In the genomic region with DNA sequence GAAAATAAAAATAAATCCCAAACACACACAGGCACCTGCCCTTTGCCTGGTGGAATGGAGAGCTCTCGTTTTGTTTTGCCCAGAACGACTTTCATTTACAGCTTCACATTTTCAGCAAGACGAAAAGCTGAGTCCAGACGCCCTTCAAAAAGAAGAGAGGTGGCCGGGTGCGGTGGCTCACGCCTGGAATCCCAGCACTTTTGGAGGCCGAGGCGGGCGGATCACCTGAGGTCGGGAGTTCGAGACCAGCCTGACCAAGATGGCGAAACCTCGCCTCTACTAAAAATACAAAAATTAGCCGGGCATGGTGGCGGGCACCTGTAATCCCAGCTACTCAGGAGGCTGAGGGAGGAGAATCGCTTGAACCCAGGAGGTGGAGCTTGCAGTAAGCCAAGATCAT, we compare ENCODE assay signal across 6 cellular contexts.
A peak's percentile ranks its signal among the peaks of the same experiment; 100 is the strongest.
DNase-seq lines count a peak whose midpoint lies in the region; ATAC-seq and TF ChIP-seq lines count a peak whose summit lies in the region.
"Not testable (repeated sequence)": the region's sequence is repeated elsewhere in the genome, so short reads cannot be mapped to it uniquely, and the experiment has no call there.

No MANE protein-coding gene starts in this region.

- not testable (repeated sequence) for H3K9me3 ChIP-seq in BLaER1 treated with 17β-estradiol and CSF1 and Interleukin-3, amounts not matched to agents 10 nM and 100 nM (replicated peaks in 1 of 11); Panc1 (ENCODE audit: control insufficient read depth, insufficient read depth, low read depth, low read length); mesenchymal stem cell (ENCODE audit: control insufficient read depth, low read length); sigmoid colon; vagina

- H3K4ac ChIP-seq in mesenchymal stem cell (ENCODE audit: low read depth in 1 of 2, low read length in 2 of 2) = not testable (repeated sequence)

- H4K20me1 ChIP-seq in BLaER1 treated with 17β-estradiol and CSF1 and Interleukin-3, amounts not matched to agents 10 nM and 100 nM = not testable (repeated sequence)

- peak overlapping the region in 7 of 11 experiments; percentile 45 to 91 (median 59); a peak in 10 of 22 replicates for H3K27ac ChIP-seq in BLaER1 treated with 17β-estradiol and CSF1 and Interleukin-3, amounts not matched to agents 10 nM and 100 nM
- H3K27ac ChIP-seq in Panc1 (ENCODE audit: low read length) (peak overlapping the region; percentile 100), sigmoid colon (peak overlapping the region in 1 of 4 donors; percentile 39), vagina (peak overlapping the region; percentile 8)
- not testable (repeated sequence) for H3K27ac ChIP-seq in mesenchymal stem cell (ENCODE audit: low read length, poor library complexity, severe bottlenecking)

- not testable (repeated sequence) for H3K4me3 ChIP-seq in BLaER1 treated with 17β-estradiol and CSF1 and Interleukin-3, amounts not matched to agents 10 nM and 100 nM; Panc1 (ENCODE audit: low read depth in 2 of 2, low read length in 2 of 2); mesenchymal stem cell (ENCODE audit: insufficient read depth in 1 of 2, low read depth in 1 of 2, low read length in 2 of 2); sigmoid colon; vagina

- H2BK120ac ChIP-seq in mesenchymal stem cell (ENCODE audit: low read depth, low read length) = not testable (repeated sequence)

- H3K4me2 ChIP-seq in BLaER1 treated with 17β-estradiol and CSF1 and Interleukin-3, amounts not matched to agents 10 nM and 100 nM = peak overlapping the region; percentile 56 to 84 (median 75); a peak in 19 of 22 replicates
- not testable (repeated sequence) for H3K4me2 ChIP-seq in mesenchymal stem cell (ENCODE audit: low read length, poor library complexity, severe bottlenecking)

- H3K79me1 ChIP-seq in mesenchymal stem cell (replicated peaks; ENCODE audit: low read length, poor library complexity, severe bottlenecking) = not testable (repeated sequence)

- H4K91ac ChIP-seq in mesenchymal stem cell (ENCODE audit: low read length) = not testable (repeated sequence)

- not testable (repeated sequence) for H2BK15ac ChIP-seq in mesenchymal stem cell (ENCODE audit: low read depth, poor library complexity, severe bottlenecking)

- H3K14ac ChIP-seq in mesenchymal stem cell (ENCODE audit: low read length in 2 of 2) = not testable (repeated sequence)

- not testable (repeated sequence) for H2BK12ac ChIP-seq in mesenchymal stem cell (ENCODE audit: low read length in 2 of 2)

- H4K8ac ChIP-seq in mesenchymal stem cell (ENCODE audit: low read length) = not testable (repeated sequence)

- TF ChIP-seq EP300 in sigmoid colon (IDR thresholded peaks at IDR 0.05) = not testable (repeated sequence)

- in situ Hi-C loops in Panc1 (cut with HindIII; ENCODE audit: low pct_unique_long_range_greater_than_20kb, low sequenced_read_pairs) = not testable (repeated sequence)

- intact Hi-C loops in Panc1 (cut with micrococcal nuclease; ENCODE audit: unreplicated experiment) = loop anchor here (5.0 kb wide), 2 partner anchors 105 to 425 kb away; no protein-coding TSS in a partner anchor
- intact Hi-C loops in cardiac septum (cut with DNase I) = loop anchor here (2.0 to 10.0 kb wide), 3 partner anchors 104 to 424 kb away; no protein-coding TSS in a partner anchor
- intact Hi-C loops in sigmoid colon (cut with DNase I) = loop anchor here (2.0 kb wide), 1 partner anchor 154 kb away; no protein-coding TSS in a partner anchor
- intact Hi-C loops in vagina (cut with DNase I) = loop anchor here (5.0 kb wide), 1 partner anchor 420 kb away; a partner anchor contains a TSS

- H2AK5ac ChIP-seq in mesenchymal stem cell (ENCODE audit: low read length, severe bottlenecking) = peak overlapping the region; percentile 35

- CTCF ChIA-PET in Panc1 (lab: Charles Lee) = interaction anchor here (0.6 to 1.1 kb wide), 5 partner anchors 12 to 867 kb away, joined by 3 to 6 read pairs (median 4); no protein-coding TSS in a partner anchor

- peak overlapping the region in 6 of 11 experiments; percentile 21 to 55 (median 46); a peak in 7 of 22 replicates for H3K9ac ChIP-seq in BLaER1 treated with 17β-estradiol and CSF1 and Interleukin-3, amounts not matched to agents 10 nM and 100 nM
- not testable (repeated sequence) for H3K9ac ChIP-seq in mesenchymal stem cell (ENCODE audit: low read length)

- H3K4me1 ChIP-seq in BLaER1 treated with 17β-estradiol and CSF1 and Interleukin-3, amounts not matched to agents 10 nM and 100 nM = peaks cover 37 to 68% (median 59%) of the 10 kb centered on the region in 10 experiments
- peaks cover 50% of the 10 kb centered on the region for H3K4me1 ChIP-seq in Panc1 (ENCODE audit: control insufficient read depth, insufficient read depth, low read length)
- H3K4me1 ChIP-seq in mesenchymal stem cell (ENCODE audit: control insufficient read depth, insufficient read depth, low read depth, low read length) = peaks cover 16% of the 10 kb centered on the region
- H3K4me1 ChIP-seq in sigmoid colon = peaks cover 0 to 31% (median 19%) of the 10 kb centered on the region in 4 donors
- peaks cover 32% of the 10 kb centered on the region for H3K4me1 ChIP-seq in vagina

- POLR2A ChIA-PET in Panc1 (lab: Charles Lee) = not testable (repeated sequence)

- H3K18ac ChIP-seq in mesenchymal stem cell (ENCODE audit: low read depth in 1 of 2, low read length in 2 of 2) = not testable (repeated sequence)

- ATAC-seq in Panc1 = not testable (repeated sequence)

- H3K23ac ChIP-seq in mesenchymal stem cell (ENCODE audit: low read length in 2 of 2) = not testable (repeated sequence)

- DNase-seq in Panc1 (ENCODE audit: low read depth, low spot score); mesenchymal stem cell; vagina (ENCODE audit: extremely low spot score in 2 of 2): not testable (repeated sequence)
- DNase-seq in cardiac septum (ENCODE audit: low spot score) = peak; percentile 63
- DNase-seq in sigmoid colon = peak; percentile 49

- H3K27me3 ChIP-seq in BLaER1 treated with 17β-estradiol and CSF1 and Interleukin-3, amounts not matched to agents 10 nM and 100 nM; Panc1 (ENCODE audit: control insufficient read depth, insufficient read depth, low read length); mesenchymal stem cell (ENCODE audit: control insufficient read depth in 1 of 2, insufficient read depth in 1 of 2, low read length in 2 of 2); sigmoid colon; vagina: not testable (repeated sequence)

- not testable (repeated sequence) for TF ChIP-seq CTCF in Panc1 (IDR thresholded peaks at IDR 0.05); sigmoid colon (IDR thresholded peaks at IDR 0.05); vagina (IDR thresholded peaks at IDR 0.05)

- BruUV-seq in Panc1 (replicated peaks; lab: Mats Ljungman, UMichigan) = not testable (repeated sequence)

- not testable (repeated sequence) for H3K36me3 ChIP-seq in BLaER1 treated with 17β-estradiol and CSF1 and Interleukin-3, amounts not matched to agents 10 nM and 100 nM; Panc1 (ENCODE audit: control insufficient read depth, insufficient read depth, low read length); sigmoid colon; vagina
- H3K36me3 ChIP-seq in mesenchymal stem cell (ENCODE audit: control insufficient read depth in 1 of 2, insufficient read depth in 2 of 2, low read depth in 1 of 2, low read length in 2 of 2) = peaks cover 5 to 18% of the 10 kb centered on the region in 2 experiments

- not testable (repeated sequence) for TF ChIP-seq POLR2A in sigmoid colon (IDR thresholded peaks at IDR 0.05); vagina (IDR thresholded peaks at IDR 0.05)

- 95% methylated on average over 17 of the region's 17 CpGs for WGBS in mesenchymal stem cell
- WGBS in sigmoid colon, 2 donors = 84 to 91% methylated on average over 17 of the region's 17 CpGs

- H2BK5ac ChIP-seq in mesenchymal stem cell (ENCODE audit: low read depth, low read length, poor library complexity, severe bottlenecking) = not testable (repeated sequence)

- H2AFZ ChIP-seq in mesenchymal stem cell (ENCODE audit: low read depth, low read length) = not testable (repeated sequence)
